ENCODE assay signal across 18 cellular contexts in the genomic region with DNA sequence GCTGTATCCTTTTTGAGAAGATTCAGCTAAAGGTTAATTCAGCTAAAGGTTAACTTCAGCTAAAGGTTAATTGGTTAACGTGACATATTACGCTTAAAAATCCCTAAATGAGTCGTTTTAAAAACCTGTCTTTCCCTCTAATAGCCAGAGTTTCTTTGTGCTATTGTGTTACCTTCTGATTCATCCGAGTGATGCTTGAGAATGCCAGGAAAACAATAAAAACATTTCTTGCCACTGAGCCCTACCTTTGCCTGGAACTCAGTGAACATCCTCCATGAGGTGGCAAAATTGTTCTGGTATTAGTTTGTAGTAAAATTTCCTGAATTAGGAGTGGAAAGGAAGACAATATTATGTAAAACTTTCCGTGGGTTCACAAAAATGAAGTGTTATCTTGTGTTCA. TPM values are rescaled to one million over a fixed set of nuclear protein-coding genes. Genes with fewer than 3 reads are reported as not detected.
DNase-seq lines count a peak whose midpoint lies in the region; ATAC-seq and TF ChIP-seq lines count a peak whose summit lies in the region.
"Had no signal": no experiment of that assay in that cellular context is flagged by ENCODE, and none has a peak within 500 bp of the region (broad histone marks: within the 10 kb centered on the region; RNA-seq: fewer than 3 reads in every experiment).

No MANE protein-coding gene starts in this region.

- BruUV-seq in PC-3 (replicated peaks; lab: Mats Ljungman, UMichigan) = no TSS peak

- H4K20me1 ChIP-seq in PC-3 (ENCODE audit: low read length) = no peaks in the 10 kb centered on the region

- H3F3A ChIP-seq in PC-3 (ENCODE audit: low read length, unreplicated experiment) = no peaks in the 10 kb centered on the region

- H3K36me3 Mint-ChIP-seq in activated naive CD8-positive, alpha-beta T cell treated with anti-CD3 and anti-CD28 coated beads, Interleukin-2, amount 50 U/mL, for 24 hours (ENCODE audit: low read depth) = no peaks in the 10 kb centered on the region
- H3K36me3 Mint-ChIP-seq: CD14-positive monocyte; CD8-positive, alpha-beta T cell had no signal

- CTCF ChIA-PET in PC-3 (lab: Charles Lee) = no interaction called here

- no peaks in the 10 kb centered on the region for H3K9me3 ChIP-seq in PC-3 (ENCODE audit: low read length)
- H3K9me3 ChIP-seq: A549 had no signal

- intact Hi-C loops in PC-3 (cut with micrococcal nuclease) = no loop called here

- H3K9me2 ChIP-seq in PC-3 (replicated peaks; ENCODE audit: low read length) = no peaks in the 10 kb centered on the region

- H2AFZ ChIP-seq in PC-3 (ENCODE audit: low read length) = peak overlapping the region; percentile 17; the same call in 1 of the 2 replicates

- H3K27me3 ChIP-seq in PC-3 (ENCODE audit: low read length) = no peaks in the 10 kb centered on the region

- no peaks in the 10 kb centered on the region for H3K9me3 Mint-ChIP-seq in activated naive CD8-positive, alpha-beta T cell treated with anti-CD3 and anti-CD28 coated beads, Interleukin-2, amount 50 U/mL, for 24 hours
- H3K9me3 Mint-ChIP-seq: HFFc6 had no signal

- H3K27ac ChIP-seq in PC-3 (ENCODE audit: low read length) = no peak overlapping the region
- peak overlapping the region; percentile 37 for H3K27ac ChIP-seq in epithelial cell of prostate
- H3K27ac ChIP-seq: A549 had no signal

- H3K27ac Mint-ChIP-seq in activated naive CD8-positive, alpha-beta T cell treated with anti-CD3 and anti-CD28 coated beads, Interleukin-2, amount 50 U/mL, for 24 hours = peak overlapping the region; percentile 76
- H3K27ac Mint-ChIP-seq: CD8-positive, alpha-beta T cell; HFFc6; IgD-negative memory B cell had no signal

- no peak overlapping the region for H3K4me3 Mint-ChIP-seq in activated naive CD8-positive, alpha-beta T cell treated with anti-CD3 and anti-CD28 coated beads, Interleukin-2, amount 50 U/mL, for 24 hours
- H3K4me3 Mint-ChIP-seq: CD14-positive monocyte; CD8-positive, alpha-beta T cell; HFFc6 had no signal

- no peak overlapping the region for H3K9ac ChIP-seq in PC-3 (ENCODE audit: low read length)

- H3K36me3 ChIP-seq in PC-3 (ENCODE audit: low read depth, low read length) = no peaks in the 10 kb centered on the region

- 0 out of 2 replicates have a peak, but pooled peaks cover 4% of the 10 kb centered on the region for H3K4me1 ChIP-seq in PC-3 (ENCODE audit: insufficient read depth, low read length)
- H3K4me1 ChIP-seq: A549 had no signal

- TF ChIP-seq CTCF in PC-3 (conservative IDR thresholded peaks at IDR 0.05; ENCODE audit: low read depth, low read length) = no peak

- DNase-seq in PC-3 = peak; percentile 29
- no peak for DNase-seq in activated naive CD8-positive, alpha-beta T cell treated with anti-CD3 and anti-CD28 coated beads, Interleukin-2, amount 50 U/mL, for 24 hours
- no peak for DNase-seq in epithelial cell of prostate (ENCODE audit: low read depth, low spot score)
- DNase-seq in renal cortical epithelial cell (ENCODE audit: low read depth) = peak; percentile 65
- DNase-seq in DMS 273 treated with DMSO at 0.1 percent for 48 hours (lab: John Stamatoyannopoulos, UW) = no peak
- no peak for DNase-seq in activated CD4-positive, alpha-beta T cell treated with anti-CD3 and anti-CD28 coated beads for 4 hours
- DNase-seq in HPDE6-E6E7 (ENCODE audit: extremely low spot score) = no peak
- DNase-seq: CD8-positive, alpha-beta T cell; COR-L47; DMS53; GF-D8; HCEC 1CT; HFFc6 had no signal

- no peak overlapping the region for H3K4me3 ChIP-seq in PC-3 (ENCODE audit: low read length)
- H3K4me3 ChIP-seq: A549 had no signal

- H3K4me2 ChIP-seq in PC-3 (ENCODE audit: low read length) = no peak overlapping the region
- H3K4me2 ChIP-seq: A549 had no signal

- ATAC-seq in PC-3 = no peak
- peak; percentile 33 for ATAC-seq in activated naive CD8-positive, alpha-beta T cell treated with anti-CD3 and anti-CD28 coated beads, Interleukin-2, amount 50 U/mL, for 24 hours
- ATAC-seq: A549; CD8-positive, alpha-beta T cell had no signal

- H3K27me3 Mint-ChIP-seq in activated naive CD8-positive, alpha-beta T cell treated with anti-CD3 and anti-CD28 coated beads, Interleukin-2, amount 50 U/mL, for 24 hours = no peaks in the 10 kb centered on the region
- H3K27me3 Mint-ChIP-seq: IgD-negative memory B cell had no signal

- no peaks in the 10 kb centered on the region for H3K79me2 ChIP-seq in PC-3 (ENCODE audit: low read length)

- peaks cover 36% of the 10 kb centered on the region for H3K4me1 Mint-ChIP-seq in activated naive CD8-positive, alpha-beta T cell treated with anti-CD3 and anti-CD28 coated beads, Interleukin-2, amount 50 U/mL, for 24 hours
- H3K4me1 Mint-ChIP-seq: CD14-positive monocyte had no signal

- POLR2A ChIA-PET in PC-3 (lab: Charles Lee; ENCODE audit: unreplicated experiment) = no interaction called here

RNA-seq across cellular contexts. Expression of a gene that starts 13.7 kb away (rescaled TPM):
- not detected in 2 replicates for total RNA-seq in PC-3 (2014; rRNA removed)
- 2.4 TPM in 1 of 2 replicates, not detected in the other for total RNA-seq in renal cortical epithelial cell
- total RNA-seq: CD8-positive, alpha-beta T cell; H4; HFFc6; HT1080 had no signal

Comparison
In these comparisons a context has a peak if more than half of its experiments do, and no peak if none do; other contexts are left out.
1. DNase-seq: peak in PC-3 (single experiment) and renal cortical epithelial cell (single experiment); none in activated naive CD8-positive, alpha-beta T cell treated with anti-CD3 and anti-CD28 coated beads, Interleukin-2, amount 50 U/mL, for 24 hours (single experiment), epithelial cell of prostate (single experiment), DMS 273 treated with DMSO at 0.1 percent for 48 hours (single experiment), activated CD4-positive, alpha-beta T cell treated with anti-CD3 and anti-CD28 coated beads for 4 hours (0 of 2) and HPDE6-E6E7 (single experiment).